In the genomic region with DNA sequence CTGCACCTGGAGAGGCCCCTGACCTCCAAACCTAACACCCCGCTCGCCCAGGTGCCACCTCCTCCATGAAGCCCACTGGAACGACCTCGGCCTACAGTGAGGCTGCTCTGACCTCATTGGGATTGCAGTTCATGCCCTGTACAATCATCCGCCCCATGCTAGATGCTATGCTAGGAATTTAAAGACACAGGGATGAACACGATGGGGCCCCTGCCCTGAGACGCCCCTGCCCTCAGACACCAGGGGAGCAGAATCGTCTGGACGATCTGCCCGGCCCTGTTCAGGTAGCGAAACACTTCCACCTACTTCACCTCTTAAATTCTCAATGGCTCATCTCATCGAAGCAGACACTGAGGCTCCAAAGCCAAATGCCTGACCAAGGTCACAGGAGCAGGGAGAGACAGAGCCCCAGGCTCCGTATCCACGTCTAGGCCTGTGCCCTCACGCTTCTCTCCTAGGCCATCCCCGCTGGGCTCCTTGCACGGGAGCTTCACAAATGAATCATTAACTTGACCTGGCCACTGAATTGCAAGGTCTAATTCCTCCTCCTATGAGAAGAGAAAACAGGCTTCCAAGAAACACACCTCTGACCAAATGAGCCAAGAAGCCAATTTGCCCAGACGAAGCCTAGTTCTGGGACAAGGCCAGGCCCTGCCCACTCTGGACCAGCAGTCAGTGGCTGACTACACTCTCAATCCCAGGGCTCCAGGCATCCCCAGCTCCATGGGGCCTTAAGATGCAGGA, we compare ENCODE assay signal across 1 cellular context.
TF ChIP-seq lines count a peak whose summit lies in the region.

No MANE protein-coding gene starts in this region.

TF ChIP-seq in HepG2, 621 proteins besides CTCF, POLR2A, EP300 and RAD21 (continued from another document and continues in another):
- peak; percentile 76 for TF ChIP-seq PAXIP1 (CRISPR knock-in tag; conservative IDR thresholded peaks at IDR 0.05)
- TF ChIP-seq ELF4 (CRISPR knock-in tag; IDR thresholded peaks at IDR 0.05; ENCODE audit: borderline replicate concordance) = no peak
- peak; percentile 68 for TF ChIP-seq ARID5B (CRISPR knock-in tag; IDR thresholded peaks at IDR 0.05)
- no peak for TF ChIP-seq NFKBIZ (CRISPR knock-in tag; IDR thresholded peaks at IDR 0.05)
- peak; percentile 13; the same call in 1 of the 2 replicates for TF ChIP-seq ZBTB38 (CRISPR knock-in tag; IDR thresholded peaks at IDR 0.05)
- no peak for TF ChIP-seq ZNF329 (CRISPR knock-in tag; IDR thresholded peaks at IDR 0.05; ENCODE audit: low read depth)
- TF ChIP-seq TFE3 (CRISPR knock-in tag; IDR thresholded peaks at IDR 0.05) = no peak
- TF ChIP-seq FIP1L1 (IDR thresholded peaks at IDR 0.05; ENCODE audit: borderline replicate concordance, insufficient read depth, low read depth, low read length) = no peak
- TF ChIP-seq SOX5 (CRISPR knock-in tag; IDR thresholded peaks at IDR 0.05; ENCODE audit: borderline replicate concordance) = peak; percentile 32; the same call in 1 of the 2 replicates
- TF ChIP-seq, protein P1, sequence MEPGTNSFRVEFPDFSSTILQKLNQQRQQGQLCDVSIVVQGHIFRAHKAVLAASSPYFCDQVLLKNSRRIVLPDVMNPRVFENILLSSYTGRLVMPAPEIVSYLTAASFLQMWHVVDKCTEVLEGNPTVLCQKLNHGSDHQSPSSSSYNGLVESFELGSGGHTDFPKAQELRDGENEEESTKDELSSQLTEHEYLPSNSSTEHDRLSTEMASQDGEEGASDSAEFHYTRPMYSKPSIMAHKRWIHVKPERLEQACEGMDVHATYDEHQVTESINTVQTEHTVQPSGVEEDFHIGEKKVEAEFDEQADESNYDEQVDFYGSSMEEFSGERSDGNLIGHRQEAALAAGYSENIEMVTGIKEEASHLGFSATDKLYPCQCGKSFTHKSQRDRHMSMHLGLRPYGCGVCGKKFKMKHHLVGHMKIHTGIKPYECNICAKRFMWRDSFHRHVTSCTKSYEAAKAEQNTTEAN (CRISPR knock-in tag; conservative IDR thresholded peaks at IDR 0.05) = 0 out of 2 replicates have a peak, but pooled peaks have one; percentile 30
- no peak for TF ChIP-seq GLI4 (CRISPR knock-in tag; IDR thresholded peaks at IDR 0.05; ENCODE audit: borderline replicate concordance)
- TF ChIP-seq HES4 (CRISPR knock-in tag; IDR thresholded peaks at IDR 0.05; ENCODE audit: borderline replicate concordance) = no peak
- no peak for TF ChIP-seq ZNF558 (CRISPR knock-in tag; IDR thresholded peaks at IDR 0.05; ENCODE audit: borderline replicate concordance)
- TF ChIP-seq ZNF614 (CRISPR knock-in tag; IDR thresholded peaks at IDR 0.05; ENCODE audit: borderline replicate concordance) = 0 out of 2 replicates have a peak, but pooled peaks have one; percentile 24
- TF ChIP-seq ZNF557 (CRISPR knock-in tag; IDR thresholded peaks at IDR 0.05) = no peak
- peak; percentile 26 for TF ChIP-seq HNF4A (CRISPR knock-in tag; IDR thresholded peaks at IDR 0.05)
- no peak for TF ChIP-seq TIGD3 (CRISPR knock-in tag; IDR thresholded peaks at IDR 0.05; ENCODE audit: borderline replicate concordance)
- no peak for TF ChIP-seq NR1H2 (CRISPR knock-in tag; IDR thresholded peaks at IDR 0.05; ENCODE audit: borderline replicate concordance, low read depth)
- no peak for TF ChIP-seq ZNF468 (CRISPR knock-in tag; IDR thresholded peaks at IDR 0.05)
- no peak for TF ChIP-seq SCMH1 (CRISPR knock-in tag; IDR thresholded peaks at IDR 0.05; ENCODE audit: borderline replicate concordance)
- no peak for TF ChIP-seq CSRNP2 (CRISPR knock-in tag; conservative IDR thresholded peaks at IDR 0.05; ENCODE audit: low read depth)
- no peak for TF ChIP-seq SP2 (CRISPR knock-in tag; IDR thresholded peaks at IDR 0.05)
- 0 out of 2 replicates have a peak, but pooled peaks have one; percentile 23 for TF ChIP-seq RCOR2 (CRISPR knock-in tag; IDR thresholded peaks at IDR 0.05)
- TF ChIP-seq ADNP (CRISPR knock-in tag; IDR thresholded peaks at IDR 0.05) = no peak
- no peak for TF ChIP-seq ZSCAN12 (CRISPR knock-in tag; IDR thresholded peaks at IDR 0.05)
- no peak for TF ChIP-seq SNAPC2 (CRISPR knock-in tag; IDR thresholded peaks at IDR 0.05)
- TF ChIP-seq, protein P2, sequence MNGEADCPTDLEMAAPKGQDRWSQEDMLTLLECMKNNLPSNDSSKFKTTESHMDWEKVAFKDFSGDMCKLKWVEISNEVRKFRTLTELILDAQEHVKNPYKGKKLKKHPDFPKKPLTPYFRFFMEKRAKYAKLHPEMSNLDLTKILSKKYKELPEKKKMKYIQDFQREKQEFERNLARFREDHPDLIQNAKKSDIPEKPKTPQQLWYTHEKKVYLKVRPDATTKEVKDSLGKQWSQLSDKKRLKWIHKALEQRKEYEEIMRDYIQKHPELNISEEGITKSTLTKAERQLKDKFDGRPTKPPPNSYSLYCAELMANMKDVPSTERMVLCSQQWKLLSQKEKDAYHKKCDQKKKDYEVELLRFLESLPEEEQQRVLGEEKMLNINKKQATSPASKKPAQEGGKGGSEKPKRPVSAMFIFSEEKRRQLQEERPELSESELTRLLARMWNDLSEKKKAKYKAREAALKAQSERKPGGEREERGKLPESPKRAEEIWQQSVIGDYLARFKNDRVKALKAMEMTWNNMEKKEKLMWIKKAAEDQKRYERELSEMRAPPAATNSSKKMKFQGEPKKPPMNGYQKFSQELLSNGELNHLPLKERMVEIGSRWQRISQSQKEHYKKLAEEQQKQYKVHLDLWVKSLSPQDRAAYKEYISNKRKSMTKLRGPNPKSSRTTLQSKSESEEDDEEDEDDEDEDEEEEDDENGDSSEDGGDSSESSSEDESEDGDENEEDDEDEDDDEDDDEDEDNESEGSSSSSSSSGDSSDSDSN (CRISPR knock-in tag; IDR thresholded peaks at IDR 0.05) = peak; percentile 72
- TF ChIP-seq, protein P3, sequence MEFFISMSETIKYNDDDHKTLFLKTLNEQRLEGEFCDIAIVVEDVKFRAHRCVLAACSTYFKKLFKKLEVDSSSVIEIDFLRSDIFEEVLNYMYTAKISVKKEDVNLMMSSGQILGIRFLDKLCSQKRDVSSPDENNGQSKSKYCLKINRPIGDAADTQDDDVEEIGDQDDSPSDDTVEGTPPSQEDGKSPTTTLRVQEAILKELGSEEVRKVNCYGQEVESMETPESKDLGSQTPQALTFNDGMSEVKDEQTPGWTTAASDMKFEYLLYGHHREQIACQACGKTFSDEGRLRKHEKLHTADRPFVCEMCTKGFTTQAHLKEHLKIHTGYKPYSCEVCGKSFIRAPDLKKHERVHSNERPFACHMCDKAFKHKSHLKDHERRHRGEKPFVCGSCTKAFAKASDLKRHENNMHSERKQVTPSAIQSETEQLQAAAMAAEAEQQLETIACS (CRISPR knock-in tag; IDR thresholded peaks at IDR 0.05) = no peak
- no peak for TF ChIP-seq LCORL (IDR thresholded peaks at IDR 0.05)
- peak; percentile 37; the same call in 1 of the 2 replicates for TF ChIP-seq LCORL (CRISPR knock-in tag; IDR thresholded peaks at IDR 0.05)
- no peak for TF ChIP-seq ZNF570 (CRISPR knock-in tag; IDR thresholded peaks at IDR 0.05; ENCODE audit: borderline replicate concordance)
- TF ChIP-seq IRX3 (CRISPR knock-in tag; IDR thresholded peaks at IDR 0.05; ENCODE audit: borderline replicate concordance, low read depth) = no peak
- no peak for TF ChIP-seq ZNF317 (CRISPR knock-in tag; IDR thresholded peaks at IDR 0.05)
- TF ChIP-seq FOXK2 (IDR thresholded peaks at IDR 0.05) = no peak
- TF ChIP-seq, protein P4, sequence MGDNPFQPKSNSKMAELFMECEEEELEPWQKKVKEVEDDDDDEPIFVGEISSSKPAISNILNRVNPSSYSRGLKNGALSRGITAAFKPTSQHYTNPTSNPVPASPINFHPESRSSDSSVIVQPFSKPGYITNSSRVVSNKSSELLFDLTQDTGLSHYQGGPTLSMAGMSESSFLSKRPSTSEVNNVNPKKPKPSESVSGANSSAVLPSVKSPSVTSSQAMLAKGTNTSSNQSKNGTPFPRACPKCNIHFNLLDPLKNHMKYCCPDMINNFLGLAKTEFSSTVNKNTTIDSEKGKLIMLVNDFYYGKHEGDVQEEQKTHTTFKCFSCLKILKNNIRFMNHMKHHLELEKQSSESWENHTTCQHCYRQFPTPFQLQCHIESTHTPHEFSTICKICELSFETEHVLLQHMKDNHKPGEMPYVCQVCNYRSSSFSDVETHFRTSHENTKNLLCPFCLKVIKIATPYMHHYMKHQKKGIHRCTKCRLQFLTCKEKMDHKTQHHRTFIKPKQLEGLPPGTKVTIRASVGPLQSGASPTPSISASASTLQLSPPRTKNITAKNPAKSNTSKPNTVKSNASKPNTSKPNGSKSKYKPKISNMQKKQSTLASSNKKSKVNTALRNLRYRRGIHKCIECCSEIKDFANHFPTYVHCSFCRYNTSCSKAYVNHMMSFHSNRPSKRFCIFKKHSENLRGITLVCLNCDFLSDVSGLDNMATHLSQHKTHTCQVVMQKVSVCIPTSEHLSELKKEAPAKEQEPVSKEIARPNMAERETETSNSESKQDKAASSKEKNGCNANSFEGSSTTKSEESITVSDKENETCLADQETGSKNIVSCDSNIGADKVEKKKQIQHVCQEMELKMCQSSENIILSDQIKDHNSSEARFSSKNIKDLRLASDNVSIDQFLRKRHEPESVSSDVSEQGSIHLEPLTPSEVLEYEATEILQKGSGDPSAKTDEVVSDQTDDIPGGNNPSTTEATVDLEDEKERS (CRISPR knock-in tag; IDR thresholded peaks at IDR 0.05) = no peak
